In the genomic region with DNA sequence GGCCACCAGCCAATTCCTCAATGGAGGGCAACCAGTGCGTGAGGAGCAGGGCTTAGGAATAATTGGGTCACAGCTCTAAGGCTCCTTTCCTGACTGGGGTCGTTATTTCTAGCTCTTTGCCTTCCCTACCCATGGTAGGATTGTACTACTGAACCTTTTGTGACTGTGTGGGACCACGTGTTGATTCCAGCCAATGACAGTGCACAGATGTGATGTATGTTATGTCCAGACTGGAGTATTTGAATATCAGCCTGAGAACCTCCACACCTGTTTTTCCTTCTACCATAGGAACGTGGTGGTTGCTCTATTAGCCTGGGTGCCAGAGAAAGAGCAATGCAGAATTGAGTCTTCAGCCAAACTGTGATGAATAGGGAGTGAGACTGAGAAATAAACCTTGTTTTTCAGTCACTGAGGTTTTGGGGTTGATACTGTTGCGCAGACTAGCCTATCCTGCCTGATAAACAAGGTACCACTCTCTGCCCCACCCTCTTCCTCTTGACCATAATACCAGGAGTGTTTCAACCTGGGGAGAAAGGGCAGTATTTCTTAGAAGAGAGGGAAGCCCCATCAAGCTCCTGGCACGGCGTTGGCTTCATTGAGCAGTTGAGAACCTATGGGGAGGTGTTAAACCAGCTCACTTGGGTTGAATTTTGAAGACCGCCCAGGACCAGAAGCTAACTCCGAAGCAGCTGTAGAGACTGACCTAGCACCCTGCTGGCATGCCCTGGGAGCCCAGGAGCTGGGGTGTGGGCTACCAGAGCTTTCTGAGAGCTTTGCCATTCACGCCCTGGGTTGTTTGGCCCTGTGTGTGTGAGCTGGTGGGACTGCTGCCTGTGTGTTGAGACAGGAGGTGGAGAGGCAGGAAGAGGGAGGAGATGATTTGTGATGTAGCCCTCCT, we compare ENCODE assay signal across 17 cellular contexts.
DNase-seq lines count a peak whose midpoint lies in the region; ATAC-seq, FAIRE-seq and TF ChIP-seq lines count a peak whose summit lies in the region.
"Had no signal": no experiment of that assay in that cellular context is flagged by ENCODE, and none has a peak within 500 bp of the region (broad histone marks: within the 10 kb centered on the region; RNA-seq: fewer than 3 reads in every experiment).

No MANE protein-coding gene starts in this region.

- peak overlapping the region in 1 of 2 donors; percentile 33 for H3K4me3 ChIP-seq in CD4-positive, alpha-beta memory T cell (ENCODE audit: low read length in 2 of 2)
- H3K4me3 ChIP-seq in Loucy (ENCODE audit: low read length, poor library complexity, severe bottlenecking) = peak overlapping the region; percentile 1
- H3K4me3 ChIP-seq in kidney (ENCODE audit: low read length in 2 of 2) = no peak overlapping the region
- H3K4me3 ChIP-seq: heart right ventricle, lower lobe of right lung, pancreas, SK-N-MC had no signal

- FAIRE-seq in kidney (lab: Jason Lieb, UNC) (no peak), urothelium cell line (lab: Jason Lieb, UNC) (no peak)
- FAIRE-seq: endothelial cell of umbilical vein, pancreas had no signal

- H3F3A ChIP-seq in Loucy (ENCODE audit: low read depth) = peaks cover 11% of the 10 kb centered on the region

- no peaks in the 10 kb centered on the region for H3K36me3 Mint-ChIP-seq in CD4-positive, alpha-beta memory T cell
- H3K36me3 Mint-ChIP-seq in activated T-cell treated with anti-CD3 and anti-CD28 coated beads, Interleukin-2, amount 50 U/mL, for 4 hours (ENCODE audit: insufficient read depth) = no peaks in the 10 kb centered on the region

- H3K9me3 Mint-ChIP-seq in CD4-positive, alpha-beta memory T cell = no peaks in the 10 kb centered on the region
- no peaks in the 10 kb centered on the region for H3K9me3 Mint-ChIP-seq in activated T-cell treated with anti-CD3 and anti-CD28 coated beads, Interleukin-2, amount 50 U/mL, for 4 hours

- no peaks in the 10 kb centered on the region for H3K9me2 ChIP-seq in Loucy (replicated peaks; ENCODE audit: low read depth, low read length)

- POLR2A ChIA-PET in CD4-positive, alpha-beta memory T cell (lab: Charles Lee; ENCODE audit: partially characterized antibody) = interaction anchor here (0.7 to 11.2 kb wide), 23 partner anchors 9 to 454 kb away, joined by 3 to 198 read pairs (median 3); a partner anchor contains a TSS

- H3K79me2 ChIP-seq in Loucy (ENCODE audit: insufficient read depth, low read length) = no peaks in the 10 kb centered on the region

- H2AFZ ChIP-seq in Loucy (ENCODE audit: low read length) = no peak overlapping the region

- H3K4me1 Mint-ChIP-seq in CD4-positive, alpha-beta memory T cell = peaks cover 52 to 81% (median 64%) of the 10 kb centered on the region in 4 donors
- H3K4me1 Mint-ChIP-seq in activated T-cell treated with anti-CD3 and anti-CD28 coated beads, Interleukin-2, amount 50 U/mL, for 4 hours (ENCODE audit: low read depth) = peaks cover 86% of the 10 kb centered on the region

- peak overlapping the region; percentile 29 to 77 (median 59) for H3K4me3 Mint-ChIP-seq in CD4-positive, alpha-beta memory T cell
- peak overlapping the region; percentile 17 for H3K4me3 Mint-ChIP-seq in activated T-cell treated with anti-CD3 and anti-CD28 coated beads, Interleukin-2, amount 50 U/mL, for 4 hours

- H3K9ac ChIP-seq in Loucy (ENCODE audit: low read depth, low read length, poor library complexity, severe bottlenecking) (peak overlapping the region; percentile 42), kidney (ENCODE audit: low read length in 2 of 2) (no peak overlapping the region)

- H3K9me3 ChIP-seq in CD4-positive, alpha-beta memory T cell (ENCODE audit: control insufficient read depth in 1 of 2, low read length in 2 of 2) = no peaks in the 10 kb centered on the region
- H3K9me3 ChIP-seq in Loucy (ENCODE audit: insufficient read depth, low read depth, low read length) = no peaks in the 10 kb centered on the region
- no peaks in the 10 kb centered on the region for H3K9me3 ChIP-seq in kidney (ENCODE audit: control insufficient read depth in 1 of 2, low read length in 2 of 2)
- H3K9me3 ChIP-seq: heart right ventricle, lower lobe of right lung, pancreas had no signal

- peak overlapping the region; percentile 12 for H3K27ac ChIP-seq in CD4-positive, alpha-beta memory T cell (ENCODE audit: low read depth, low read length)
- no peak overlapping the region for H3K27ac ChIP-seq in kidney (ENCODE audit: low read depth in 2 of 2, low read length in 2 of 2)
- H3K27ac ChIP-seq: brain microvascular endothelial cell, lower lobe of right lung, pancreas, SK-N-MC had no signal

- DNase-seq in CD4-positive, alpha-beta memory T cell = peak; percentile 26 to 57 (median 56)
- peak; percentile 34 for DNase-seq in activated T-cell treated with anti-CD3 and anti-CD28 coated beads, Interleukin-2, amount 50 U/mL, for 4 hours
- DNase-seq in kidney = peak; percentile 41
- no peak for DNase-seq in middle frontal gyrus (ENCODE audit: extremely low spot score, low spot score)
- DNase-seq in hypothalamus (lab: John Stamatoyannopoulos, UW) = no peak
- DNase-seq in NOMO-1 (lab: John Stamatoyannopoulos, UW; ENCODE audit: unreplicated experiment in 2 of 2) = no peak
- DNase-seq in urothelium cell line (ENCODE audit: low spot score) = no peak
- DNase-seq: brain microvascular endothelial cell, C1 segment of cervical spinal cord, heart right ventricle, lower lobe of right lung, NCI-H1436, NCI-H526 treated with DMSO at 0.1 percent for 48 hours, pancreas had no signal

- H3K4me2 ChIP-seq in Loucy (ENCODE audit: low read depth, low read length, poor library complexity, severe bottlenecking) = peak overlapping the region; percentile 29

- no peaks in the 10 kb centered on the region for H4K20me1 ChIP-seq in Loucy (ENCODE audit: insufficient read depth, low read length, poor library complexity, severe bottlenecking)

- CTCF ChIA-PET in CD4-positive, alpha-beta memory T cell (lab: Charles Lee; ENCODE audit: partially characterized antibody) = interaction anchor here (0.7 to 8.7 kb wide), 12 partner anchors 9 to 461 kb away, joined by 3 to 129 read pairs (median 5); no protein-coding TSS in a partner anchor

- ATAC-seq in activated T-cell treated with anti-CD3 and anti-CD28 coated beads, Interleukin-2, amount 50 U/mL, for 4 hours = peak; percentile 29 to 34
- ATAC-seq: heart right ventricle, pancreas had no signal

- H3K4me1 ChIP-seq in CD4-positive, alpha-beta memory T cell (ENCODE audit: insufficient read depth, low read length) = peaks cover 79% of the 10 kb centered on the region
- H3K4me1 ChIP-seq in Loucy (ENCODE audit: insufficient read depth, low read length, poor library complexity, severe bottlenecking) = peaks cover 75% of the 10 kb centered on the region
- no peaks in the 10 kb centered on the region for H3K4me1 ChIP-seq in kidney (ENCODE audit: control insufficient read depth in 1 of 2, insufficient read depth in 1 of 2, low read depth in 1 of 2, low read length in 2 of 2)

- no peaks in the 10 kb centered on the region for H3K36me3 ChIP-seq in CD4-positive, alpha-beta memory T cell (ENCODE audit: insufficient read depth, low read length)
- H3K36me3 ChIP-seq in Loucy (ENCODE audit: insufficient read depth, low read length) (no peaks in the 10 kb centered on the region), kidney (ENCODE audit: control insufficient read depth in 1 of 2, insufficient read depth in 2 of 2, low read length in 2 of 2) (no peaks in the 10 kb centered on the region)
- H3K36me3 ChIP-seq: brain microvascular endothelial cell, heart right ventricle, lower lobe of right lung, pancreas had no signal

- TF ChIP-seq CTCF in Loucy (conservative IDR thresholded peaks at IDR 0.05; ENCODE audit: low read length) (no peak), kidney (IDR thresholded peaks at IDR 0.05; ENCODE audit: borderline replicate concordance, extremely low read depth, insufficient read depth) (no peak)

- intact Hi-C loops in CD4-positive, alpha-beta memory T cell (cut with micrococcal nuclease) = loop anchor here (1.0 kb wide), 1 partner anchor 9 kb away; no protein-coding TSS in a partner anchor
- intact Hi-C loops in kidney (cut with DNase I) = no loop called here

- H3K27me3 ChIP-seq in CD4-positive, alpha-beta memory T cell (ENCODE audit: insufficient read depth, low read length) = no peaks in the 10 kb centered on the region
- no peaks in the 10 kb centered on the region for H3K27me3 ChIP-seq in Loucy (ENCODE audit: insufficient read depth, low read length, poor library complexity, severe bottlenecking)
- H3K27me3 ChIP-seq: brain microvascular endothelial cell, pancreas had no signal

- H3K27ac Mint-ChIP-seq in CD4-positive, alpha-beta memory T cell = peak overlapping the region; percentile 80 to 97 (median 89)

- no peaks in the 10 kb centered on the region for H3K27me3 Mint-ChIP-seq in CD4-positive, alpha-beta memory T cell
- H3K27me3 Mint-ChIP-seq in activated T-cell treated with anti-CD3 and anti-CD28 coated beads, Interleukin-2, amount 50 U/mL, for 4 hours (ENCODE audit: low read depth) = no peaks in the 10 kb centered on the region

Comparison
In these comparisons a context has a peak if more than half of its experiments do, and no peak if none do; other contexts are left out.
1. DNase-seq: peak in CD4-positive, alpha-beta memory T cell (5 of 5), activated T-cell treated with anti-CD3 and anti-CD28 coated beads, Interleukin-2, amount 50 U/mL, for 4 hours (single experiment) and kidney (single experiment); none in middle frontal gyrus (single experiment), hypothalamus (0 of 51), NOMO-1 (0 of 2) and urothelium cell line (single experiment).